1 cellular context compared by ENCODE assay signal in the genomic region with DNA sequence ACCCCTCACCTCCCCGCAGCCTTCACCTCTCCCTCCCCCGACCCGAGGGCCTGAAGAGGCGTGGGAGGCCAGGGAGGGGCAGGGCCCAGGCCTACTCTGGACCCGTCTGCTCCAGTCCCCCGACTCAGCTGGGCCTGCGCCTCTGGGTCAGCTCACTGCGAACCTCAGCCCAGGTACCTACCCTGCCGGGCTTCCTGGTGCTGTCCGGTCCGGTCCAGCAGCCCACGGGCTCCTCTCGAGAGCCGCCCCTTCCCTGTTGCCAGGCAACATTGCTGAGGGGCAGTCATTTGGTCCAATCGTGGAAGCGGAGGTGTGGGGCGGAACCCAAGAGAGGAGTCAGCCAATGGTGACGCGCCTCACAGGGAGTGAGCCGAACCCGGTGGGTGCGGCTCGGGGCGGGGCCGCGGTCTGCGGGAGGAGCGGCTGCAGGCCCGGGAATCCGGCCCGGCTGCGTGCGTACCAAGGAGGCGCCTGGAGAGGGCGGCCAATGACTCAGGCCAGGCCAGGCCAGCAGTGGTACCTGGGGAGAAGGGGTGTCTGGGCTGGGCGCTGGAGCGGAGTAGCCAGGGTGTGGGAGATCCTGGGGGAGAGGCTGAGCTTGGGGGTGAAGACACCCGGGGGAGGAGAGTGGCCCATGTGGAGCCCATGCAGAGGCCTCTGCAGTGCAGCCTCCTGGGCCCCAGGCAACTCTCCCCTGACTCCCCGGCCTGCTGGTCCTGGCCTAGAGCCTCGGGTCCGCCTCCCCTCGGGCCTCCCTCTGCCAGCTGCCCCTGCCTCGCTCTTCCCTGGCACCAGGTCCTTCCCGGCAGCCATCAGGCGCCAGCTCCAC.
TF ChIP-seq lines count a peak whose summit lies in the region.

Gene MEAK7 (minus strand): TSS at position 240 of the 829 bp plus-strand sequence. CDS start 6,573 bp downstream, outside the sequence.

TF ChIP-seq in GM12878, 131 proteins besides CTCF, POLR2A, EP300 and RAD21 (continued from another document and continues in another):
- TF ChIP-seq, protein P1, sequence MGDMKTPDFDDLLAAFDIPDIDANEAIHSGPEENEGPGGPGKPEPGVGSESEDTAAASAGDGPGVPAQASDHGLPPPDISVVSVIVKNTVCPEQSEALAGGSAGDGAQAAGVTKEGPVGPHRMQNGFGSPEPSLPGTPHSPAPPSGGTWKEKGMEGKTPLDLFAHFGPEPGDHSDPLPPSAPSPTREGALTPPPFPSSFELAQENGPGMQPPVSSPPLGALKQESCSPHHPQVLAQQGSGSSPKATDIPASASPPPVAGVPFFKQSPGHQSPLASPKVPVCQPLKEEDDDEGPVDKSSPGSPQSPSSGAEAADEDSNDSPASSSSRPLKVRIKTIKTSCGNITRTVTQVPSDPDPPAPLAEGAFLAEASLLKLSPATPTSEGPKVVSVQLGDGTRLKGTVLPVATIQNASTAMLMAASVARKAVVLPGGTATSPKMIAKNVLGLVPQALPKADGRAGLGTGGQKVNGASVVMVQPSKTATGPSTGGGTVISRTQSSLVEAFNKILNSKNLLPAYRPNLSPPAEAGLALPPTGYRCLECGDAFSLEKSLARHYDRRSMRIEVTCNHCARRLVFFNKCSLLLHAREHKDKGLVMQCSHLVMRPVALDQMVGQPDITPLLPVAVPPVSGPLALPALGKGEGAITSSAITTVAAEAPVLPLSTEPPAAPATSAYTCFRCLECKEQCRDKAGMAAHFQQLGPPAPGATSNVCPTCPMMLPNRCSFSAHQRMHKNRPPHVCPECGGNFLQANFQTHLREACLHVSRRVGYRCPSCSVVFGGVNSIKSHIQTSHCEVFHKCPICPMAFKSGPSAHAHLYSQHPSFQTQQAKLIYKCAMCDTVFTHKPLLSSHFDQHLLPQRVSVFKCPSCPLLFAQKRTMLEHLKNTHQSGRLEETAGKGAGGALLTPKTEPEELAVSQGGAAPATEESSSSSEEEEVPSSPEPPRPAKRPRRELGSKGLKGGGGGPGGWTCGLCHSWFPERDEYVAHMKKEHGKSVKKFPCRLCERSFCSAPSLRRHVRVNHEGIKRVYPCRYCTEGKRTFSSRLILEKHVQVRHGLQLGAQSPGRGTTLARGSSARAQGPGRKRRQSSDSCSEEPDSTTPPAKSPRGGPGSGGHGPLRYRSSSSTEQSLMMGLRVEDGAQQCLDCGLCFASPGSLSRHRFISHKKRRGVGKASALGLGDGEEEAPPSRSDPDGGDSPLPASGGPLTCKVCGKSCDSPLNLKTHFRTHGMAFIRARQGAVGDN (IDR thresholded peaks at IDR 0.05) = peak; percentile 62
- TF ChIP-seq, protein P2, sequence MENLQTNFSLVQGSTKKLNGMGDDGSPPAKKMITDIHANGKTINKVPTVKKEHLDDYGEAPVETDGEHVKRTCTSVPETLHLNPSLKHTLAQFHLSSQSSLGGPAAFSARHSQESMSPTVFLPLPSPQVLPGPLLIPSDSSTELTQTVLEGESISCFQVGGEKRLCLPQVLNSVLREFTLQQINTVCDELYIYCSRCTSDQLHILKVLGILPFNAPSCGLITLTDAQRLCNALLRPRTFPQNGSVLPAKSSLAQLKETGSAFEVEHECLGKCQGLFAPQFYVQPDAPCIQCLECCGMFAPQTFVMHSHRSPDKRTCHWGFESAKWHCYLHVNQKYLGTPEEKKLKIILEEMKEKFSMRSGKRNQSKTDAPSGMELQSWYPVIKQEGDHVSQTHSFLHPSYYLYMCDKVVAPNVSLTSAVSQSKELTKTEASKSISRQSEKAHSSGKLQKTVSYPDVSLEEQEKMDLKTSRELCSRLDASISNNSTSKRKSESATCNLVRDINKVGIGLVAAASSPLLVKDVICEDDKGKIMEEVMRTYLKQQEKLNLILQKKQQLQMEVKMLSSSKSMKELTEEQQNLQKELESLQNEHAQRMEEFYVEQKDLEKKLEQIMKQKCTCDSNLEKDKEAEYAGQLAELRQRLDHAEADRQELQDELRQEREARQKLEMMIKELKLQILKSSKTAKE (IDR thresholded peaks at IDR 0.05; ENCODE audit: low read depth, poor library complexity, severe bottlenecking) = no peak
- TF ChIP-seq HCFC1 (IDR thresholded peaks at IDR 0.05; ENCODE audit: low read length) (no peak), MEF2B (IDR thresholded peaks at IDR 0.05; ENCODE audit: partially characterized antibody, poor library complexity, severe bottlenecking) (peak; percentile 51), NKRF (conservative IDR thresholded peaks at IDR 0.05) (peak; percentile 81; the same call in 1 of the 2 replicates), MXI1 (IDR thresholded peaks at IDR 0.05; ENCODE audit: low read depth, low read length) (peak; percentile 84), IKZF2 (IDR thresholded peaks at IDR 0.05) (peak; percentile 36 to 41; a peak in 1 of 4 replicates), BACH1 (IDR thresholded peaks at IDR 0.05; ENCODE audit: borderline replicate concordance) (no peak; the same call in 1 of the 2 replicates), EGR1 (IDR thresholded peaks at IDR 0.05; ENCODE audit: borderline replicate concordance in 1 of 2, low read depth in 2 of 2, low read length in 2 of 2) (peak in 1 of 2 experiments; percentile 75; a peak in 1 of 3 replicates), IKZF1 (conservative IDR thresholded peaks at IDR 0.05) (peak; percentile 73), BHLHE40 (IDR thresholded peaks at IDR 0.05; ENCODE audit: borderline replicate concordance in 1 of 2, low read depth in 2 of 2, low read length in 1 of 2) (peak; percentile 15 to 65; a peak in 1 of 4 replicates), TAF1 (IDR thresholded peaks at IDR 0.05; ENCODE audit: borderline replicate concordance, low read depth, low read length) (no peak; the same call in 1 of the 2 replicates), SP1 (IDR thresholded peaks at IDR 0.05; ENCODE audit: low read depth, low read length) (peak; percentile 96), ZNF207 (IDR thresholded peaks at IDR 0.05; ENCODE audit: borderline replicate concordance) (0 out of 2 replicates have a peak, but pooled peaks have one; percentile 56), RB1 (IDR thresholded peaks at IDR 0.05; ENCODE audit: borderline replicate concordance) (0 out of 2 replicates have a peak, but pooled peaks have one; percentile 61), RELB (IDR thresholded peaks at IDR 0.05; ENCODE audit: low read depth) (peak; percentile 20; the same call in 1 of the 2 replicates), BCLAF1 (IDR thresholded peaks at IDR 0.05) (no peak), PAX5 (IDR thresholded peaks at IDR 0.05; ENCODE audit: borderline replicate concordance, low read depth, low read length) (0 out of 2 replicates have a peak, but pooled peaks have one; percentile 20), LARP7 (IDR thresholded peaks at IDR 0.05) (peak; percentile 47), JUND (IDR thresholded peaks at IDR 0.05; ENCODE audit: low read depth, low read length) (no peak), FOS (IDR thresholded peaks at IDR 0.05; ENCODE audit: borderline replicate concordance, extremely low read depth, insufficient read length) (peak; percentile 44), TARDBP (IDR thresholded peaks at IDR 0.05; ENCODE audit: borderline replicate concordance) (0 out of 2 replicates have a peak, but pooled peaks have one; percentile 48)
- TF ChIP-seq, protein P3, sequence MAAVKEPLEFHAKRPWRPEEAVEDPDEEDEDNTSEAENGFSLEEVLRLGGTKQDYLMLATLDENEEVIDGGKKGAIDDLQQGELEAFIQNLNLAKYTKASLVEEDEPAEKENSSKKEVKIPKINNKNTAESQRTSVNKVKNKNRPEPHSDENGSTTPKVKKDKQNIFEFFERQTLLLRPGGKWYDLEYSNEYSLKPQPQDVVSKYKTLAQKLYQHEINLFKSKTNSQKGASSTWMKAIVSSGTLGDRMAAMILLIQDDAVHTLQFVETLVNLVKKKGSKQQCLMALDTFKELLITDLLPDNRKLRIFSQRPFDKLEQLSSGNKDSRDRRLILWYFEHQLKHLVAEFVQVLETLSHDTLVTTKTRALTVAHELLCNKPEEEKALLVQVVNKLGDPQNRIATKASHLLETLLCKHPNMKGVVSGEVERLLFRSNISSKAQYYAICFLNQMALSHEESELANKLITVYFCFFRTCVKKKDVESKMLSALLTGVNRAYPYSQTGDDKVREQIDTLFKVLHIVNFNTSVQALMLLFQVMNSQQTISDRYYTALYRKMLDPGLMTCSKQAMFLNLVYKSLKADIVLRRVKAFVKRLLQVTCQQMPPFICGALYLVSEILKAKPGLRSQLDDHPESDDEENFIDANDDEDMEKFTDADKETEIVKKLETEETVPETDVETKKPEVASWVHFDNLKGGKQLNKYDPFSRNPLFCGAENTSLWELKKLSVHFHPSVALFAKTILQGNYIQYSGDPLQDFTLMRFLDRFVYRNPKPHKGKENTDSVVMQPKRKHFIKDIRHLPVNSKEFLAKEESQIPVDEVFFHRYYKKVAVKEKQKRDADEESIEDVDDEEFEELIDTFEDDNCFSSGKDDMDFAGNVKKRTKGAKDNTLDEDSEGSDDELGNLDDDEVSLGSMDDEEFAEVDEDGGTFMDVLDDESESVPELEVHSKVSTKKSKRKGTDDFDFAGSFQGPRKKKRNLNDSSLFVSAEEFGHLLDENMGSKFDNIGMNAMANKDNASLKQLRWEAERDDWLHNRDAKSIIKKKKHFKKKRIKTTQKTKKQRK (IDR thresholded peaks at IDR 0.05; ENCODE audit: low read depth, low read length) = 0 out of 2 replicates have a peak, but pooled peaks have one; percentile 20
- TF ChIP-seq, protein P4, sequence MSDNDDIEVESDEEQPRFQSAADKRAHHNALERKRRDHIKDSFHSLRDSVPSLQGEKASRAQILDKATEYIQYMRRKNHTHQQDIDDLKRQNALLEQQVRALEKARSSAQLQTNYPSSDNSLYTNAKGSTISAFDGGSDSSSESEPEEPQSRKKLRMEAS (IDR thresholded peaks at IDR 0.05; ENCODE audit: low read depth, low read length) = peak; percentile 9; the same call in 1 of the 2 replicates
- TF ChIP-seq, protein P5, sequence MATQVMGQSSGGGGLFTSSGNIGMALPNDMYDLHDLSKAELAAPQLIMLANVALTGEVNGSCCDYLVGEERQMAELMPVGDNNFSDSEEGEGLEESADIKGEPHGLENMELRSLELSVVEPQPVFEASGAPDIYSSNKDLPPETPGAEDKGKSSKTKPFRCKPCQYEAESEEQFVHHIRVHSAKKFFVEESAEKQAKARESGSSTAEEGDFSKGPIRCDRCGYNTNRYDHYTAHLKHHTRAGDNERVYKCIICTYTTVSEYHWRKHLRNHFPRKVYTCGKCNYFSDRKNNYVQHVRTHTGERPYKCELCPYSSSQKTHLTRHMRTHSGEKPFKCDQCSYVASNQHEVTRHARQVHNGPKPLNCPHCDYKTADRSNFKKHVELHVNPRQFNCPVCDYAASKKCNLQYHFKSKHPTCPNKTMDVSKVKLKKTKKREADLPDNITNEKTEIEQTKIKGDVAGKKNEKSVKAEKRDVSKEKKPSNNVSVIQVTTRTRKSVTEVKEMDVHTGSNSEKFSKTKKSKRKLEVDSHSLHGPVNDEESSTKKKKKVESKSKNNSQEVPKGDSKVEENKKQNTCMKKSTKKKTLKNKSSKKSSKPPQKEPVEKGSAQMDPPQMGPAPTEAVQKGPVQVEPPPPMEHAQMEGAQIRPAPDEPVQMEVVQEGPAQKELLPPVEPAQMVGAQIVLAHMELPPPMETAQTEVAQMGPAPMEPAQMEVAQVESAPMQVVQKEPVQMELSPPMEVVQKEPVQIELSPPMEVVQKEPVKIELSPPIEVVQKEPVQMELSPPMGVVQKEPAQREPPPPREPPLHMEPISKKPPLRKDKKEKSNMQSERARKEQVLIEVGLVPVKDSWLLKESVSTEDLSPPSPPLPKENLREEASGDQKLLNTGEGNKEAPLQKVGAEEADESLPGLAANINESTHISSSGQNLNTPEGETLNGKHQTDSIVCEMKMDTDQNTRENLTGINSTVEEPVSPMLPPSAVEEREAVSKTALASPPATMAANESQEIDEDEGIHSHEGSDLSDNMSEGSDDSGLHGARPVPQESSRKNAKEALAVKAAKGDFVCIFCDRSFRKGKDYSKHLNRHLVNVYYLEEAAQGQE (IDR thresholded peaks at IDR 0.05; ENCODE audit: low read depth, low read length) = no peak
